18 cellular contexts compared by ENCODE assay signal in the genomic region with DNA sequence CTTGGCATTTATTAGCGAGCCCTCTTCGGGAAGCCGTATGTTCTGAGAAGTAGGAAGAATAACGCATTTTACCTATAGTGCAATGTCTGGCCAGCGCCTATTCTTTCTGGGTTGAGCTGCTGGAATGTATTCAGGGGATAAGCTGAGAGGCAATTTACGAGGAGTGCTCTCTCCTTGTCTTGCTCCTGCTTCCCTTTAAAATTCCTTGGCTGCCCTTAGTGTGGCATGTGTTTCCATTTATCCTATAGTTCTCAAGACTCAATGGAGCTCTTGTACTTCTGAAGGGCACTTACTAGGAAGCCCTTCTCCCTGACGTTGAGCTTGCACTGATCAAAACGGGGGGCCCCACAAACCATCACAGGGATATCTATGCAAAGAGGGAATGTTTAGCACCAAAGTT.
"Had no signal": no experiment of that assay in that cellular context is flagged by ENCODE, and none has a peak within 500 bp of the region (broad histone marks: within the 10 kb centered on the region; RNA-seq: fewer than 3 reads in every experiment).

No MANE protein-coding gene starts in this region.

- H3K9me3 Mint-ChIP-seq: dendritic cell treated with granulocyte-macrophage colony-stimulating factor and Interleukin-4, amounts not matched to agents 40 ng/mL and 50 ng/mL, for 4 days; endodermal cell; nephron progenitor cell had no signal

- ATAC-seq: gastrocnemius medialis, left colon had no signal

- H3K4me1 Mint-ChIP-seq: naive B cell had no signal

- DNase-seq: cerebellar nuclear complex; effector CD4-positive, alpha-beta T cell; endodermal cell; gastrocnemius medialis; left colon; left ventricle myocardium superior; mesenchymal stem cell; naive B cell; nephron progenitor cell; nucleus accumbens; ovary; small intestine; stimulated activated CD4-positive, alpha-beta T cell treated with anti-CD3 and anti-CD28 coated beads, Interleukin-12 subunit alpha, Interleukin-12 subunit beta, amount 100 ng/mL, for 4 hours; stimulated activated naive CD4-positive, alpha-beta T cell; stomach; substantia nigra; trophoblast cell had no signal

- H3K4me3 Mint-ChIP-seq: endodermal cell, naive B cell, nephron progenitor cell had no signal

- H3K27ac Mint-ChIP-seq: endodermal cell, nephron progenitor cell had no signal

- H3K27me3 Mint-ChIP-seq: dendritic cell treated with granulocyte-macrophage colony-stimulating factor and Interleukin-4, amounts not matched to agents 40 ng/mL and 50 ng/mL, for 4 days; naive B cell had no signal
